Comparison of ENCODE assay signal across 8 cellular contexts in the genomic region with DNA sequence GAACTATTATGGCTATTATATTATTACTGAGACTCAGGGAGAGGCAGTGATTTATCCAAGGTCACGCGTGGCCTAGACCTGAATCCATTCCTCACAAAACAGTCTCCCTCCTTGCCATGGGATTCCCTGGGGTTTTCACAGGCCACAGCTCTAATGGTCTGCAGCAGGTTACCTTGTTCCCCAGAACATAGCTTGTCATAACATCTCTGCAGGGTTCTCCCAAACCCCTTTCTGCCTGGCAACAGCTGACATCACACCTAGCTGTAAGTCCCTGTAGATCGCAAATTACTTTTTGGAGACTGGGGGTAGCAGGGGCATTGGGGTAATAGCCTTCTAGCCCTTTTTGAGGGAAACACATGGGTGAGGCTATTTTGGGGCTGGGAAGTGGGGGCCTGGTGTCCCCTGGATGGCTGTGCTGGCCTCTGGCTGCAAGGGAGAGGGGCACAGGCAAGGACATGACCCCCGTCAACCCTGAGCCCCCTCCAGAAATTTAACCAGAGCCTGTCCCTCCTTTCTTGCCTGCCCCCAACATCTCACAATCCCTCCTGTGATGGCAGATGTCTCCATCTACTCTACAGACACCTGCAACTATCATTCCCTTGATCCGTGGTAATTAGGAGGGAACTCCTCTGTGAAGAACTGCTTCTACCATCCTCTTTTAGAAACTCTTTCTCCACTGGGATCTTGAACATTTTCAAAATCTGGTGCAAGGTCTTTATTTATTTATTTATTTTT. TPM values are rescaled to one million over a fixed set of nuclear protein-coding genes. Genes with fewer than 3 reads are reported as not detected.
DNase-seq lines count a peak whose midpoint lies in the region; ATAC-seq and TF ChIP-seq lines count a peak whose summit lies in the region.

No MANE protein-coding gene starts in this region.

- no peak overlapping the region for H3K4me3 ChIP-seq in cardiac muscle cell
- peak overlapping the region in 54 of 59 donors; percentile 17 to 64 (median 46) for H3K4me3 ChIP-seq in dorsolateral prefrontal cortex
- H3K4me3 ChIP-seq in neutrophil (ENCODE audit: low read depth in 1 of 2, low read length in 1 of 2), result peak overlapping the region; percentile 78 to 95
- H3K4me3 ChIP-seq in transverse colon, result peak overlapping the region in 3 of 4 donors; percentile 39 to 64 (median 45)

- TF ChIP-seq CTCF in cardiac muscle cell (IDR thresholded peaks at IDR 0.05; ENCODE audit: low read depth, low read length), result no peak
- TF ChIP-seq CTCF in dorsolateral prefrontal cortex (IDR thresholded peaks at IDR 0.05 in 54 of 56, conservative IDR thresholded peaks at IDR 0.05 in 2 of 56; ENCODE audit: low read depth in 1 of 56, partially characterized antibody in 56 of 56), result no peak
- no peak for TF ChIP-seq CTCF in neutrophil (IDR thresholded peaks at IDR 0.05)
- no peak for TF ChIP-seq CTCF in transverse colon (IDR thresholded peaks at IDR 0.05)
- no peak for TF ChIP-seq CTCF in osteocyte (IDR thresholded peaks at IDR 0.05)

- no peak overlapping the region for H3K4me3 Mint-ChIP-seq in osteocyte (ENCODE audit: unreplicated experiment)

- DNase-seq in cardiac muscle cell (ENCODE audit: low read depth in 1 of 2, low spot score in 1 of 2) (peak in 1 of 2 donors; percentile 50), Right ventricle myocardium inferior (ENCODE audit: missing footprints) (no peak), dorsolateral prefrontal cortex (peak in 1 of 10 donors; percentile 21), transverse colon (peak; percentile 74), osteocyte (ENCODE audit: extremely low spot score, unreplicated experiment) (no peak)

- H3K27me3 Mint-ChIP-seq in osteocyte (ENCODE audit: unreplicated experiment), result peaks cover 3% of the 10 kb centered on the region

- intact Hi-C loops in Right ventricle myocardium inferior (cut with DNase I), result no loop called here
- intact Hi-C loops in dorsolateral prefrontal cortex (cut with DNase I), result no loop called here
- intact Hi-C loops in transverse colon (cut with DNase I; ENCODE audit: low total_unique reads), result no loop called here

- no peak for TF ChIP-seq EP300 in transverse colon (IDR thresholded peaks at IDR 0.05; ENCODE audit: low read depth)

- 63 to 81% methylated on average over 4 to 5 of the region's 5 CpGs for WGBS in transverse colon (ENCODE audit: low coverage in 1 of 2), 2 donors

- no peaks in the 10 kb centered on the region for H3K9me3 Mint-ChIP-seq in osteocyte (ENCODE audit: unreplicated experiment)

- H3K27ac ChIP-seq in cardiac muscle cell (peak overlapping the region; percentile 22), dorsolateral prefrontal cortex (peak overlapping the region; percentile 7 to 98 (median 89)), neutrophil (peak overlapping the region; percentile 96), transverse colon (peak overlapping the region; percentile 87 to 89 (median 87))

- no peaks in the 10 kb centered on the region for H3K9me3 ChIP-seq in cardiac muscle cell (ENCODE audit: low read depth)
- no peaks in the 10 kb centered on the region for H3K9me3 ChIP-seq in neutrophil
- no peaks in the 10 kb centered on the region for H3K9me3 ChIP-seq in transverse colon

- no peak overlapping the region for H3K27ac Mint-ChIP-seq in osteocyte (ENCODE audit: unreplicated experiment)

- H3K4me1 ChIP-seq in cardiac muscle cell (ENCODE audit: low read depth) (peaks cover 12% of the 10 kb centered on the region), neutrophil (ENCODE audit: control insufficient read depth in 1 of 2, insufficient read depth in 1 of 2, low read depth in 1 of 2, low read length in 1 of 2) (peaks cover 37 to 38% of the 10 kb centered on the region in 2 experiments), transverse colon (peaks cover 14 to 29% (median 16%) of the 10 kb centered on the region in 4 donors)

- in situ Hi-C loops in transverse colon (cut with MboI; ENCODE audit: low pct_ligation_motif_present in 1 of 4, low pct_unique_long_range_greater_than_20kb in 1 of 4, low sequenced_read_pairs in 3 of 4), result no loop called here

- ATAC-seq in Right ventricle myocardium inferior, result no peak
- peak; percentile 19 for ATAC-seq in activated CD4-positive, CD25-positive, alpha-beta regulatory T cell treated with anti-CD3 and anti-CD28 coated beads, Interleukin-2, amount 50 U/mL, for 24 hours
- no peak for ATAC-seq in GM19452 (IDR thresholded peaks at IDR 0.05; ENCODE audit: unreplicated experiment)

- TF ChIP-seq POLR2A in transverse colon (IDR thresholded peaks at IDR 0.05), result peak; percentile 16

- H3K27me3 ChIP-seq in cardiac muscle cell (no peaks in the 10 kb centered on the region), dorsolateral prefrontal cortex (no peaks in the 10 kb centered on the region), neutrophil (no peaks in the 10 kb centered on the region), transverse colon (no peaks in the 10 kb centered on the region)

- H3K36me3 Mint-ChIP-seq in osteocyte (ENCODE audit: unreplicated experiment), result no peaks in the 10 kb centered on the region

- H3K36me3 ChIP-seq in cardiac muscle cell (no peaks in the 10 kb centered on the region), neutrophil (peaks cover 11% of the 10 kb centered on the region), transverse colon (no peaks in the 10 kb centered on the region)

- peaks cover 7% of the 10 kb centered on the region for H3K4me1 Mint-ChIP-seq in osteocyte (ENCODE audit: unreplicated experiment)

RNA-seq across cellular contexts. Expression of gene CD74, which starts 1.3 kb away (rescaled TPM):
- 11.7 and 12.6 TPM in 2 replicates for total RNA-seq in cardiac muscle cell
- 16.3 and 23.7 TPM in 2 replicates for polyA plus RNA-seq in cardiac muscle cell
- total RNA-seq in Right ventricle myocardium inferior, result 327 TPM
- total RNA-seq in dorsolateral prefrontal cortex, result 100 to 1,000 TPM in 114 of 120 experiments, 10 to 100 TPM in 6; 51.8 to 687 (median 224) TPM
- total RNA-seq in transverse colon, result 100 to 1,000 TPM in 3 of 4 donors, 10 to 100 TPM in 1; 54.3 to 451 (median 259) TPM
- total RNA-seq in osteocyte, result not detected in 2 replicates

RNA-seq across cellular contexts. Expression of gene RPS14, which starts 38.1 kb away (rescaled TPM):
- total RNA-seq in cardiac muscle cell (2,228 and 2,781 TPM in 2 replicates), Right ventricle myocardium inferior (1,267 TPM), dorsolateral prefrontal cortex (100 to 1,000 TPM; 441 to 866 (median 635) TPM), transverse colon (1,000 to 10,000 TPM; 1,179 to 2,387 (median 1,878) TPM), osteocyte (1,748 and 1,798 TPM in 2 replicates)
- polyA plus RNA-seq in cardiac muscle cell, result 1,307 and 1,584 TPM in 2 replicates

RNA-seq across cellular contexts. Expression of gene TCOF1, which starts 53.9 kb away (rescaled TPM):
- 29.5 and 46.0 TPM in 2 replicates for total RNA-seq in cardiac muscle cell
- 31.4 and 37.7 TPM in 2 replicates for polyA plus RNA-seq in cardiac muscle cell
- total RNA-seq in Right ventricle myocardium inferior, result 17.8 TPM
- 10 to 100 TPM; 26.4 to 51.1 (median 35.9) TPM for total RNA-seq in dorsolateral prefrontal cortex
- 10 to 100 TPM; 12.0 to 87.2 (median 31.3) TPM for total RNA-seq in transverse colon
- 28.6 and 32.5 TPM in 2 replicates for total RNA-seq in osteocyte

Comparison
In these comparisons a context has a peak if more than half of its experiments do, and no peak if none do; other contexts are left out.
1. H3K27ac ChIP-seq: peak in every context shown above with its lines; median percentile 96 in neutrophil; 89 in dorsolateral prefrontal cortex; 87 in transverse colon; 22 in cardiac muscle cell.
2. ATAC-seq: peak in activated CD4-positive, CD25-positive, alpha-beta regulatory T cell treated with anti-CD3 and anti-CD28 coated beads, Interleukin-2, amount 50 U/mL, for 24 hours (2 of 2); none in Right ventricle myocardium inferior (single experiment) and GM19452 (single experiment).
3. RNA of gene CD74, which starts 1.3 kb away (total RNA-seq): 54.3 to 451 TPM in transverse colon, 327 TPM in Right ventricle myocardium inferior (single experiment), 51.8 to 687 TPM in dorsolateral prefrontal cortex and 11.7 to 12.6 TPM in cardiac muscle cell; not detected in osteocyte; every median in the first group is over 10 times any median in the second.